Comparison of ENCODE assay signal across 29 cellular contexts in the genomic region with DNA sequence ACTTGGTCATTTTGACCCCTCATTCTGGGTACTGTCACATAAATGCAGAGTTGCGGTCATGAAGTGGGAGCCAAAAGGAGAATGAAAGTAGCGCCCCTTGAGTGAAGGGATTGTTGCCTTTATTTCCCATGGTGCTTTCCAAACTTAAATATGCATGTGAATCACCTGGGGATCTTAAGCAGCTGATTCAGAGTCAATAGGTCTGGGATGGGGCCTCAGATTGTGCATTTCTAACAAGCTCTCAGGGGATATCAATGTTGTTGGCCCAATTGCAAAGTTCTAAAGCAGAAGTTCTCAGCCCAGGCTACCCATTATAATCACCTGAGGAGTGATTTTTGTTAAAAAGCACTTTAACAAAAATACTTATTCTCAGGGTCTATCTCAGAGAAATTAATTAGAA.
"Had no signal": no experiment of that assay in that cellular context is flagged by ENCODE, and none has a peak within 500 bp of the region (broad histone marks: within the 10 kb centered on the region; RNA-seq: fewer than 3 reads in every experiment).

No MANE protein-coding gene starts in this region.

- H3K4me3 ChIP-seq: hepatocyte, left lung, lung, pancreas, prostate gland, skin epidermis, stomach, testis, thyroid gland, transverse colon, upper lobe of left lung, vagina had no signal

- H3K79me2 ChIP-seq: hepatocyte had no signal

- H3K9me3 Mint-ChIP-seq: nephron progenitor cell had no signal

- DNase-seq: kidney; left colon; left lung; mesendoderm; naive B cell; natural killer cell; nephron progenitor cell; pancreas; posterior cingulate gyrus; retina; right cardiac atrium; stimulated activated CD4-positive, alpha-beta T cell treated with anti-CD3 and anti-CD28 coated beads, Interleukin-12 subunit alpha, Interleukin-12 subunit beta, amount 100 ng/mL, for 4 hours; stimulated activated CD4-positive, alpha-beta T cell treated with anti-CD3 and anti-CD28 coated beads, Interleukin-15, amount 100 ng/mL, for 24 hours; stimulated activated CD4-positive, alpha-beta T cell treated with anti-CD3 and anti-CD28 coated beads, Interleukin-2, amount 100 ng/mL, for 24 hours; stimulated activated CD4-positive, alpha-beta T cell treated with anti-CD3 and anti-CD28 coated beads, Interleukin-4, amount 100 ng/mL, for 1 hour; stimulated activated naive B cell treated with anti-CD40 and anti-IgM and Interleukin-4, amounts not matched to agents 10 μg/mL and 1 μg/mL and 100 μg/mL, for 72 hours; stimulated activated naive CD8-positive, alpha-beta T cell treated with anti-CD3 and anti-CD28 coated beads, Interleukin-15, Interleukin-2, amounts not matched to agents 100 U/mL and 50 U/mL, for 24 hours; stomach; testis; thyroid gland; transverse colon; upper lobe of left lung had no signal

- H3K27me3 ChIP-seq: hepatocyte, left lung, pancreas, stomach, testis, thyroid gland, transverse colon, upper lobe of left lung, vagina had no signal

- H3K36me3 ChIP-seq: left lung, pancreas, prostate gland, stomach, thyroid gland, transverse colon, upper lobe of left lung, vagina had no signal

- H3K4me2 ChIP-seq: hepatocyte had no signal

- H3K4me1 Mint-ChIP-seq: mesothelial cell of epicardium; naive B cell; natural killer cell; stimulated activated naive B cell treated with anti-CD40 and anti-IgM and Interleukin-4, amounts not matched to agents 10 μg/mL and 1 μg/mL and 100 μg/mL, for 72 hours had no signal

- H2AFZ ChIP-seq: hepatocyte had no signal

- H3K36me3 Mint-ChIP-seq: mesothelial cell of epicardium; naive B cell; natural killer cell; stimulated activated naive B cell treated with anti-CD40 and anti-IgM and Interleukin-4, amounts not matched to agents 10 μg/mL and 1 μg/mL and 100 μg/mL, for 72 hours had no signal

- H3K27ac ChIP-seq: hepatocyte, left lung, pancreas, prostate gland, skin epidermis, stomach, testis, thyroid gland, transverse colon, upper lobe of left lung, vagina had no signal

- H3K4me1 ChIP-seq: left lung, pancreas, prostate gland, stomach, testis, vagina had no signal

- H3K4me3 Mint-ChIP-seq: mesothelial cell of epicardium; naive B cell; natural killer cell; nephron progenitor cell; stimulated activated naive B cell treated with anti-CD40 and anti-IgM and Interleukin-4, amounts not matched to agents 10 μg/mL and 1 μg/mL and 100 μg/mL, for 72 hours had no signal

- ATAC-seq: left colon; left lung; natural killer cell; pancreas; right cardiac atrium; sciatic nerve; stimulated activated naive B cell treated with anti-CD40 and anti-IgM and Interleukin-4, amounts not matched to agents 10 μg/mL and 1 μg/mL and 100 μg/mL, for 72 hours; stimulated activated naive CD8-positive, alpha-beta T cell treated with anti-CD3 and anti-CD28 coated beads, Interleukin-15, Interleukin-2, amounts not matched to agents 100 U/mL and 50 U/mL, for 24 hours had no signal

- H3K9me3 ChIP-seq: left lung, pancreas, prostate gland, stomach, testis, thyroid gland, transverse colon, upper lobe of left lung, vagina had no signal

- FAIRE-seq: kidney, pancreas had no signal

- H3K27ac Mint-ChIP-seq: mesothelial cell of epicardium; naive B cell; natural killer cell; stimulated activated naive B cell treated with anti-CD40 and anti-IgM and Interleukin-4, amounts not matched to agents 10 μg/mL and 1 μg/mL and 100 μg/mL, for 72 hours had no signal
